1 cellular context compared by ENCODE assay signal in the genomic region with DNA sequence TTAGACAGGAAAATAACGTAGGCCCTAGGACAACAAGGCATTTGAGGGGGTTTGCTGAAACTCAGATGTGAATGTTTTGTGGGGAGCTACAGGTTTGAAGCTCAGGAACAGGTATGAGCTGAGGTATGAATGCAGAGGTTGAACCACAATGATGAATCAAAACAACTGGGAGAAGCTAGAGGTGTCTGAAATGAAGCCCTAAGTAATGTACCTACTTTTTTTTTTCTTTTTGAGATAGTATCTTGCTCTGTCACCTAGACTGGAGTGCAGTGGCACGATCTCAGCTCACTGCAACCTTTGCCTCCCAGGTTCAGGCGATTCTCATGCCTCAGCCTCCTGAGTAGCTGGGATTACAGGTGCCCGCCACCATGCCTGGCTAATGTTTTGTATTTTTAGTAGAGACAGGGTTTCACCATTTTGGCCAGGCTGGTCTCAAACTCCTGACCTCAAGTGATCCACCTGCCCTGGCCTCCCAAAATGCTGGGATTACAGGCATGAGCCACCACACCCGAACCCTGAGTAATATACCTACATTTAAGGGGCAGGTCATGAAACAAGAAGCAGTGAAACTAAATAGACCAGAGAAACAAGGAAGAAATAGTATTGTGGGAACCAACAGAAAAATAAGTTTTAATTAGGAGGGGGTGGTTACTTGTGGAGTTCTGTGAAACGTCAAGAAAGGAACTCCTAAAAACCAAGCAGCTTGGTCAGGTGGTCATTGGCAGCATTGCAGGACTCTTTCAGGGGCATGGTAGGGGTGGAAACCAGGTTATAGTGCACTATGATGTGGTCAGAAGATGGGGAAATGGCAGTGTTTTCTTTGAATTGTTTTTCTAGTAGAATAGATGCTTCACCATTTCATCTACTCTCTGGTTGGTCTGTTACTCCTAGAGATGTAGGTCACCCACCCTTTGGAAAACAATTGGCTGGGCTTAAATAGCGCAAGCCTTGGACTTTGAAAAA.
TF ChIP-seq lines count a peak whose summit lies in the region.

No MANE protein-coding gene starts in this region.

TF ChIP-seq in K562, 482 proteins besides CTCF, POLR2A, EP300 and RAD21 (continued from another document and continues in another):
- TF ChIP-seq MXI1 (IDR thresholded peaks at IDR 0.05; ENCODE audit: low read depth, low read length) (no peak), ZBED1 (IDR thresholded peaks at IDR 0.05) (no peak), SRSF3 (IDR thresholded peaks at IDR 0.05; ENCODE audit: insufficient read depth, low read length) (no peak), MTA1 (IDR thresholded peaks at IDR 0.05; ENCODE audit: borderline replicate concordance) (no peak), NCOA6 (IDR thresholded peaks at IDR 0.05) (no peak), ZFPM2 (CRISPR knock-in tag; IDR thresholded peaks at IDR 0.05) (no peak), ZKSCAN3 (CRISPR knock-in tag; IDR thresholded peaks at IDR 0.05) (no peak), NBN (IDR thresholded peaks at IDR 0.05; ENCODE audit: low read depth) (no peak), PCBP1 (IDR thresholded peaks at IDR 0.05; ENCODE audit: low read depth, low read length, poor library complexity, severe bottlenecking) (no peak), BRD4 (IDR thresholded peaks at IDR 0.05) (no peak), ZBTB7A (IDR thresholded peaks at IDR 0.05; ENCODE audit: borderline replicate concordance, control insufficient read depth, low read depth, low read length) (no peak), SLC30A9 (CRISPR knock-in tag; IDR thresholded peaks at IDR 0.05) (no peak), NFIC (IDR thresholded peaks at IDR 0.05) (no peak), NFE2 (IDR thresholded peaks at IDR 0.05; ENCODE audit: low read depth) (peak; percentile 42; the same call in 1 of the 2 replicates), L3MBTL2 (IDR thresholded peaks at IDR 0.05) (peak; percentile 59), SRSF9 (IDR thresholded peaks at IDR 0.05; ENCODE audit: borderline replicate concordance, low read depth, low read length) (no peak), JUNB (CRISPR knock-in tag; conservative IDR thresholded peaks at IDR 0.05) (no peak)
- TF ChIP-seq, protein P1, sequence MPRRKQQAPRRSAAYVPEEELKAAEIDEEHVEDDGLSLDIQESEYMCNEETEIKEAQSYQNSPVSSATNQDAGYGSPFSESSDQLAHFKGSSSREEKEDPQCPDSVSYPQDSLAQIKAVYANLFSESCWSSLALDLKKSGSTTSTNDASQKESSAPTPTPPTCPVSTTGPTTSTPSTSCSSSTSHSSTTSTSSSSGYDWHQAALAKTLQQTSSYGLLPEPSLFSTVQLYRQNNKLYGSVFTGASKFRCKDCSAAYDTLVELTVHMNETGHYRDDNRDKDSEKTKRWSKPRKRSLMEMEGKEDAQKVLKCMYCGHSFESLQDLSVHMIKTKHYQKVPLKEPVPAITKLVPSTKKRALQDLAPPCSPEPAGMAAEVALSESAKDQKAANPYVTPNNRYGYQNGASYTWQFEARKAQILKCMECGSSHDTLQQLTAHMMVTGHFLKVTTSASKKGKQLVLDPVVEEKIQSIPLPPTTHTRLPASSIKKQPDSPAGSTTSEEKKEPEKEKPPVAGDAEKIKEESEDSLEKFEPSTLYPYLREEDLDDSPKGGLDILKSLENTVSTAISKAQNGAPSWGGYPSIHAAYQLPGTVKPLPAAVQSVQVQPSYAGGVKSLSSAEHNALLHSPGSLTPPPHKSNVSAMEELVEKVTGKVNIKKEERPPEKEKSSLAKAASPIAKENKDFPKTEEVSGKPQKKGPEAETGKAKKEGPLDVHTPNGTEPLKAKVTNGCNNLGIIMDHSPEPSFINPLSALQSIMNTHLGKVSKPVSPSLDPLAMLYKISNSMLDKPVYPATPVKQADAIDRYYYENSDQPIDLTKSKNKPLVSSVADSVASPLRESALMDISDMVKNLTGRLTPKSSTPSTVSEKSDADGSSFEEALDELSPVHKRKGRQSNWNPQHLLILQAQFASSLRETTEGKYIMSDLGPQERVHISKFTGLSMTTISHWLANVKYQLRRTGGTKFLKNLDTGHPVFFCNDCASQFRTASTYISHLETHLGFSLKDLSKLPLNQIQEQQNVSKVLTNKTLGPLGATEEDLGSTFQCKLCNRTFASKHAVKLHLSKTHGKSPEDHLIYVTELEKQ (CRISPR knock-in tag; IDR thresholded peaks at IDR 0.05): no peak
- TF ChIP-seq, protein P2, sequence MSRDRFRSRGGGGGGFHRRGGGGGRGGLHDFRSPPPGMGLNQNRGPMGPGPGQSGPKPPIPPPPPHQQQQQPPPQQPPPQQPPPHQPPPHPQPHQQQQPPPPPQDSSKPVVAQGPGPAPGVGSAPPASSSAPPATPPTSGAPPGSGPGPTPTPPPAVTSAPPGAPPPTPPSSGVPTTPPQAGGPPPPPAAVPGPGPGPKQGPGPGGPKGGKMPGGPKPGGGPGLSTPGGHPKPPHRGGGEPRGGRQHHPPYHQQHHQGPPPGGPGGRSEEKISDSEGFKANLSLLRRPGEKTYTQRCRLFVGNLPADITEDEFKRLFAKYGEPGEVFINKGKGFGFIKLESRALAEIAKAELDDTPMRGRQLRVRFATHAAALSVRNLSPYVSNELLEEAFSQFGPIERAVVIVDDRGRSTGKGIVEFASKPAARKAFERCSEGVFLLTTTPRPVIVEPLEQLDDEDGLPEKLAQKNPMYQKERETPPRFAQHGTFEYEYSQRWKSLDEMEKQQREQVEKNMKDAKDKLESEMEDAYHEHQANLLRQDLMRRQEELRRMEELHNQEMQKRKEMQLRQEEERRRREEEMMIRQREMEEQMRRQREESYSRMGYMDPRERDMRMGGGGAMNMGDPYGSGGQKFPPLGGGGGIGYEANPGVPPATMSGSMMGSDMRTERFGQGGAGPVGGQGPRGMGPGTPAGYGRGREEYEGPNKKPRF (IDR thresholded peaks at IDR 0.05; ENCODE audit: low read depth, low read length): no peak
- TF ChIP-seq, protein P3, sequence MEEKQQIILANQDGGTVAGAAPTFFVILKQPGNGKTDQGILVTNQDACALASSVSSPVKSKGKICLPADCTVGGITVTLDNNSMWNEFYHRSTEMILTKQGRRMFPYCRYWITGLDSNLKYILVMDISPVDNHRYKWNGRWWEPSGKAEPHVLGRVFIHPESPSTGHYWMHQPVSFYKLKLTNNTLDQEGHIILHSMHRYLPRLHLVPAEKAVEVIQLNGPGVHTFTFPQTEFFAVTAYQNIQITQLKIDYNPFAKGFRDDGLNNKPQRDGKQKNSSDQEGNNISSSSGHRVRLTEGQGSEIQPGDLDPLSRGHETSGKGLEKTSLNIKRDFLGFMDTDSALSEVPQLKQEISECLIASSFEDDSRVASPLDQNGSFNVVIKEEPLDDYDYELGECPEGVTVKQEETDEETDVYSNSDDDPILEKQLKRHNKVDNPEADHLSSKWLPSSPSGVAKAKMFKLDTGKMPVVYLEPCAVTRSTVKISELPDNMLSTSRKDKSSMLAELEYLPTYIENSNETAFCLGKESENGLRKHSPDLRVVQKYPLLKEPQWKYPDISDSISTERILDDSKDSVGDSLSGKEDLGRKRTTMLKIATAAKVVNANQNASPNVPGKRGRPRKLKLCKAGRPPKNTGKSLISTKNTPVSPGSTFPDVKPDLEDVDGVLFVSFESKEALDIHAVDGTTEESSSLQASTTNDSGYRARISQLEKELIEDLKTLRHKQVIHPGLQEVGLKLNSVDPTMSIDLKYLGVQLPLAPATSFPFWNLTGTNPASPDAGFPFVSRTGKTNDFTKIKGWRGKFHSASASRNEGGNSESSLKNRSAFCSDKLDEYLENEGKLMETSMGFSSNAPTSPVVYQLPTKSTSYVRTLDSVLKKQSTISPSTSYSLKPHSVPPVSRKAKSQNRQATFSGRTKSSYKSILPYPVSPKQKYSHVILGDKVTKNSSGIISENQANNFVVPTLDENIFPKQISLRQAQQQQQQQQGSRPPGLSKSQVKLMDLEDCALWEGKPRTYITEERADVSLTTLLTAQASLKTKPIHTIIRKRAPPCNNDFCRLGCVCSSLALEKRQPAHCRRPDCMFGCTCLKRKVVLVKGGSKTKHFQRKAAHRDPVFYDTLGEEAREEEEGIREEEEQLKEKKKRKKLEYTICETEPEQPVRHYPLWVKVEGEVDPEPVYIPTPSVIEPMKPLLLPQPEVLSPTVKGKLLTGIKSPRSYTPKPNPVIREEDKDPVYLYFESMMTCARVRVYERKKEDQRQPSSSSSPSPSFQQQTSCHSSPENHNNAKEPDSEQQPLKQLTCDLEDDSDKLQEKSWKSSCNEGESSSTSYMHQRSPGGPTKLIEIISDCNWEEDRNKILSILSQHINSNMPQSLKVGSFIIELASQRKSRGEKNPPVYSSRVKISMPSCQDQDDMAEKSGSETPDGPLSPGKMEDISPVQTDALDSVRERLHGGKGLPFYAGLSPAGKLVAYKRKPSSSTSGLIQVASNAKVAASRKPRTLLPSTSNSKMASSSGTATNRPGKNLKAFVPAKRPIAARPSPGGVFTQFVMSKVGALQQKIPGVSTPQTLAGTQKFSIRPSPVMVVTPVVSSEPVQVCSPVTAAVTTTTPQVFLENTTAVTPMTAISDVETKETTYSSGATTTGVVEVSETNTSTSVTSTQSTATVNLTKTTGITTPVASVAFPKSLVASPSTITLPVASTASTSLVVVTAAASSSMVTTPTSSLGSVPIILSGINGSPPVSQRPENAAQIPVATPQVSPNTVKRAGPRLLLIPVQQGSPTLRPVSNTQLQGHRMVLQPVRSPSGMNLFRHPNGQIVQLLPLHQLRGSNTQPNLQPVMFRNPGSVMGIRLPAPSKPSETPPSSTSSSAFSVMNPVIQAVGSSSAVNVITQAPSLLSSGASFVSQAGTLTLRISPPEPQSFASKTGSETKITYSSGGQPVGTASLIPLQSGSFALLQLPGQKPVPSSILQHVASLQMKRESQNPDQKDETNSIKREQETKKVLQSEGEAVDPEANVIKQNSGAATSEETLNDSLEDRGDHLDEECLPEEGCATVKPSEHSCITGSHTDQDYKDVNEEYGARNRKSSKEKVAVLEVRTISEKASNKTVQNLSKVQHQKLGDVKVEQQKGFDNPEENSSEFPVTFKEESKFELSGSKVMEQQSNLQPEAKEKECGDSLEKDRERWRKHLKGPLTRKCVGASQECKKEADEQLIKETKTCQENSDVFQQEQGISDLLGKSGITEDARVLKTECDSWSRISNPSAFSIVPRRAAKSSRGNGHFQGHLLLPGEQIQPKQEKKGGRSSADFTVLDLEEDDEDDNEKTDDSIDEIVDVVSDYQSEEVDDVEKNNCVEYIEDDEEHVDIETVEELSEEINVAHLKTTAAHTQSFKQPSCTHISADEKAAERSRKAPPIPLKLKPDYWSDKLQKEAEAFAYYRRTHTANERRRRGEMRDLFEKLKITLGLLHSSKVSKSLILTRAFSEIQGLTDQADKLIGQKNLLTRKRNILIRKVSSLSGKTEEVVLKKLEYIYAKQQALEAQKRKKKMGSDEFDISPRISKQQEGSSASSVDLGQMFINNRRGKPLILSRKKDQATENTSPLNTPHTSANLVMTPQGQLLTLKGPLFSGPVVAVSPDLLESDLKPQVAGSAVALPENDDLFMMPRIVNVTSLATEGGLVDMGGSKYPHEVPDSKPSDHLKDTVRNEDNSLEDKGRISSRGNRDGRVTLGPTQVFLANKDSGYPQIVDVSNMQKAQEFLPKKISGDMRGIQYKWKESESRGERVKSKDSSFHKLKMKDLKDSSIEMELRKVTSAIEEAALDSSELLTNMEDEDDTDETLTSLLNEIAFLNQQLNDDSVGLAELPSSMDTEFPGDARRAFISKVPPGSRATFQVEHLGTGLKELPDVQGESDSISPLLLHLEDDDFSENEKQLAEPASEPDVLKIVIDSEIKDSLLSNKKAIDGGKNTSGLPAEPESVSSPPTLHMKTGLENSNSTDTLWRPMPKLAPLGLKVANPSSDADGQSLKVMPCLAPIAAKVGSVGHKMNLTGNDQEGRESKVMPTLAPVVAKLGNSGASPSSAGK (IDR thresholded peaks at IDR 0.05): peak; percentile 56
- TF ChIP-seq, protein P4, sequence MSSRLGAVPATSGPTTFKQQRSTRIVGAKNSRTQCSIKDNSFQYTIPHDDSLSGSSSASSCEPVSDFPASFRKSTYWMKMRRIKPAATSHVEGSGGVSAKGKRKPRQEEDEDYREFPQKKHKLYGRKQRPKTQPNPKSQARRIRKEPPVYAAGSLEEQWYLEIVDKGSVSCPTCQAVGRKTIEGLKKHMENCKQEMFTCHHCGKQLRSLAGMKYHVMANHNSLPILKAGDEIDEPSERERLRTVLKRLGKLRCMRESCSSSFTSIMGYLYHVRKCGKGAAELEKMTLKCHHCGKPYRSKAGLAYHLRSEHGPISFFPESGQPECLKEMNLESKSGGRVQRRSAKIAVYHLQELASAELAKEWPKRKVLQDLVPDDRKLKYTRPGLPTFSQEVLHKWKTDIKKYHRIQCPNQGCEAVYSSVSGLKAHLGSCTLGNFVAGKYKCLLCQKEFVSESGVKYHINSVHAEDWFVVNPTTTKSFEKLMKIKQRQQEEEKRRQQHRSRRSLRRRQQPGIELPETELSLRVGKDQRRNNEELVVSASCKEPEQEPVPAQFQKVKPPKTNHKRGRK (tag; IDR thresholded peaks at IDR 0.05): no peak
- TF ChIP-seq, protein P5, sequence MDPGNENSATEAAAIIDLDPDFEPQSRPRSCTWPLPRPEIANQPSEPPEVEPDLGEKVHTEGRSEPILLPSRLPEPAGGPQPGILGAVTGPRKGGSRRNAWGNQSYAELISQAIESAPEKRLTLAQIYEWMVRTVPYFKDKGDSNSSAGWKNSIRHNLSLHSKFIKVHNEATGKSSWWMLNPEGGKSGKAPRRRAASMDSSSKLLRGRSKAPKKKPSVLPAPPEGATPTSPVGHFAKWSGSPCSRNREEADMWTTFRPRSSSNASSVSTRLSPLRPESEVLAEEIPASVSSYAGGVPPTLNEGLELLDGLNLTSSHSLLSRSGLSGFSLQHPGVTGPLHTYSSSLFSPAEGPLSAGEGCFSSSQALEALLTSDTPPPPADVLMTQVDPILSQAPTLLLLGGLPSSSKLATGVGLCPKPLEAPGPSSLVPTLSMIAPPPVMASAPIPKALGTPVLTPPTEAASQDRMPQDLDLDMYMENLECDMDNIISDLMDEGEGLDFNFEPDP (CRISPR knock-in tag; IDR thresholded peaks at IDR 0.05): no peak
- TF ChIP-seq, protein P6, sequence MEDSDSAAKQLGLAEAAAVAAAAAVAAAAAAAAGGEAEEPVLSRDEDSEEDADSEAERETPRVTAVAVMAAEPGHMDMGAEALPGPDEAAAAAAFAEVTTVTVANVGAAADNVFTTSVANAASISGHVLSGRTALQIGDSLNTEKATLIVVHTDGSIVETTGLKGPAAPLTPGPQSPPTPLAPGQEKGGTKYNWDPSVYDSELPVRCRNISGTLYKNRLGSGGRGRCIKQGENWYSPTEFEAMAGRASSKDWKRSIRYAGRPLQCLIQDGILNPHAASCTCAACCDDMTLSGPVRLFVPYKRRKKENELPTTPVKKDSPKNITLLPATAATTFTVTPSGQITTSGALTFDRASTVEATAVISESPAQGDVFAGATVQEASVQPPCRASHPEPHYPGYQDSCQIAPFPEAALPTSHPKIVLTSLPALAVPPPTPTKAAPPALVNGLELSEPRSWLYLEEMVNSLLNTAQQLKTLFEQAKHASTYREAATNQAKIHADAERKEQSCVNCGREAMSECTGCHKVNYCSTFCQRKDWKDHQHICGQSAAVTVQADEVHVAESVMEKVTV (CRISPR knock-in tag; IDR thresholded peaks at IDR 0.05): 0 out of 2 replicates have a peak, but pooled peaks have one; percentile 10
- TF ChIP-seq, protein P7, sequence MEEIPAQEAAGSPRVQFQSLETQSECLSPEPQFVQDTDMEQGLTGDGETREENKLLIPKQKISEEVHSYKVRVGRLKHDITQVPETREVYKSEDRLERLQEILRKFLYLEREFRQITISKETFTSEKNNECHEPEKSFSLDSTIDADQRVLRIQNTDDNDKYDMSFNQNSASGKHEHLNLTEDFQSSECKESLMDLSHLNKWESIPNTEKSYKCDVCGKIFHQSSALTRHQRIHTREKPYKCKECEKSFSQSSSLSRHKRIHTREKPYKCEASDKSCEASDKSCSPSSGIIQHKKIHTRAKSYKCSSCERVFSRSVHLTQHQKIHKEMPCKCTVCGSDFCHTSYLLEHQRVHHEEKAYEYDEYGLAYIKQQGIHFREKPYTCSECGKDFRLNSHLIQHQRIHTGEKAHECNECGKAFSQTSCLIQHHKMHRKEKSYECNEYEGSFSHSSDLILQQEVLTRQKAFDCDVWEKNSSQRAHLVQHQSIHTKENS (CRISPR knock-in tag; IDR thresholded peaks at IDR 0.05): no peak
